ENCODE assay signal across 2 cellular contexts in genomic region chr3:131973731-131974130, GRCh38.
TF ChIP-seq lines count a peak whose summit lies in the region.

No MANE protein-coding gene starts in this region.

TF ChIP-seq in GM23338, 12 proteins besides CTCF, POLR2A, EP300 and RAD21:
- TF ChIP-seq ZNF331 (CRISPR knock-in tag; IDR thresholded peaks at IDR 0.05; ENCODE audit: low read depth) (no peak), JUNB (IDR thresholded peaks at IDR 0.05; ENCODE audit: unreplicated experiment) (no peak), REST (IDR thresholded peaks at IDR 0.05; ENCODE audit: unreplicated experiment) (no peak), ZNF462 (CRISPR knock-in tag; IDR thresholded peaks at IDR 0.05) (no peak), EZH2 (IDR thresholded peaks at IDR 0.05; ENCODE audit: low read depth, unreplicated experiment) (no peak), ETS1 (IDR thresholded peaks at IDR 0.05) (no peak), NANOG (IDR thresholded peaks at IDR 0.05; ENCODE audit: borderline replicate concordance) (no peak), EZH2phosphoT487 (IDR thresholded peaks at IDR 0.05; ENCODE audit: unreplicated experiment) (no peak), CREB1 (CRISPR knock-in tag; IDR thresholded peaks at IDR 0.05; ENCODE audit: low read depth) (no peak), STAT1 (IDR thresholded peaks at IDR 0.05; ENCODE audit: unreplicated experiment) (no peak), ZNF114 (CRISPR knock-in tag; IDR thresholded peaks at IDR 0.05) (no peak), POLR2AphosphoS5 (IDR thresholded peaks at IDR 0.05; ENCODE audit: low read depth) (no peak)

TF ChIP-seq in H1, 55 proteins besides CTCF, POLR2A, EP300 and RAD21:
- TF ChIP-seq HDAC2 (IDR thresholded peaks at IDR 0.05; ENCODE audit: borderline replicate concordance in 1 of 2, low read depth in 2 of 2, low read length in 2 of 2) (no peak), TEAD4 (IDR thresholded peaks at IDR 0.05; ENCODE audit: low read depth, low read length) (peak; percentile 69; the same call in 1 of the 2 replicates), SP1 (IDR thresholded peaks at IDR 0.05; ENCODE audit: low read depth, low read length) (0 out of 2 replicates have a peak, but pooled peaks have one; percentile 8)
